8 cellular contexts compared by ENCODE assay signal in the genomic region with DNA sequence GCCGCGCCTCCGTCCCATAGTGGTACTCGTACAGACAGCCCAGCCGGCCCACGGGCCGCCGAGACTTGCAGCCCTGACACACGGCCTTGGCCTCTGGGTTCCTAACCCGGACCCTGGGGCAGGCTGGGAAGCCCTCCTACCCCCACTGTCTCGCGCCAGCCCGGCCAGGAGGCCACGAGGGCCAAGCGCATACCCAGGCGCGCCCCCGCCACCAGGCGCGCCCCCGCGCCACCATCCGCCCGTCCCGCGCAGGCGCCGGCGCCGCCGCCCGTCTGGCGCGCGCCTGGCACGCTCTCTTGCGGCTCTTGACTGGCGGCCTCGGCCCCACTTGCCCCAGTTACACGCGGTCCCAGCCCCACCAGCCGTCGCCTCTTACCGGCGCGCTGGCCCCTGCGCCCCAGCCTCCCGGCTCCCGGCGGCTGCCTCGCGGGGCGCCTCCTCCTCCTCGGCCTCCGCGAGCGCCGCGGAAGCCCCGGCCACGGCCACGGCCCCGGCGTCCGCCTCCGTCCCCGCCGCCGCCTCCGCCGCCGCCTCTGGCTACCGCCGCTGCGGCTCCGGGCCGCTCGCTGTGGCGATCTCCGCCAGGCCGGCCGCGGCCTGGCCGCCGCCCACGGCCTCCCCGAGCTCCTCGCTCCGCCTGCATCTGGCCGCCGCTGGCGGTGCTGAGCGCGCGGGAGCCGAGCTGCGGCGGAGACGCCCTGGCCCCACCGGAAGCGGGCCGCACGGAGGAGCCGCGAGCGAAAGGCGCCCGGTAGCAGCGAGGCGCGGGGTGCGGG. TPM values are rescaled to one million over a fixed set of nuclear protein-coding genes. Genes with fewer than 3 reads are reported as not detected.
DNase-seq lines count a peak whose midpoint lies in the region; ATAC-seq and TF ChIP-seq lines count a peak whose summit lies in the region.

No MANE protein-coding gene starts in this region.

- H3K27me3 ChIP-seq in NT2/D1 (ENCODE audit: insufficient read depth, insufficient read length), result no peaks in the 10 kb centered on the region

- H3K36me3 ChIP-seq in NT2/D1 (ENCODE audit: insufficient read depth, insufficient read length, low read length) (no peaks in the 10 kb centered on the region), mucosa of descending colon (ENCODE audit: low read depth) (no peaks in the 10 kb centered on the region)

- H3K9ac ChIP-seq in NT2/D1 (ENCODE audit: insufficient read length, low read depth), result peak overlapping the region; percentile 90

- H3K4me3 ChIP-seq in NT2/D1 (ENCODE audit: insufficient read length, low read depth) (peak overlapping the region; percentile 71), epithelial cell of esophagus (ENCODE audit: low read length) (peak overlapping the region; percentile 92), mucosa of descending colon (peak overlapping the region; percentile 61)

- H3K4me1 ChIP-seq in NT2/D1 (ENCODE audit: insufficient read depth, insufficient read length), result no peaks in the 10 kb centered on the region
- peaks cover 8% of the 10 kb centered on the region for H3K4me1 ChIP-seq in mucosa of descending colon (ENCODE audit: low read depth)

- DNase-seq in COLO668 (lab: John Stamatoyannopoulos, UW; ENCODE audit: unreplicated experiment) (peak; percentile 87), NT2/D1 (ENCODE audit: low read depth, low spot score) (peak; percentile 25), activated T-cell treated with anti-CD3 and anti-CD28 coated beads for 1 hour (ENCODE audit: low read depth) (peak; percentile 55), epithelial cell of esophagus (ENCODE audit: low read depth) (peak; percentile 78), mucosa of descending colon (peak; percentile 78 to 88 (median 84))
- peak; percentile 66 for DNase-seq in stimulated activated CD8-positive, alpha-beta memory T cell treated with anti-CD3 and anti-CD28 coated beads, Interleukin-4, amount 100 ng/mL, for 24 hours (ENCODE audit: low read depth)

- no peaks in the 10 kb centered on the region for H3K9me3 ChIP-seq in NT2/D1 (ENCODE audit: insufficient read depth, low read length)
- no peaks in the 10 kb centered on the region for H3K9me3 ChIP-seq in mucosa of descending colon

- intact Hi-C loops in mucosa of descending colon (cut with DNase I, micrococcal nuclease), result no loop called here

- ATAC-seq in GM19455 (IDR thresholded peaks at IDR 0.05; ENCODE audit: unreplicated experiment) (peak; percentile 76), HG03571 (IDR thresholded peaks at IDR 0.05; ENCODE audit: unreplicated experiment) (peak; percentile 64), mucosa of descending colon (peak; percentile 97)

- TF ChIP-seq CTCF in epithelial cell of esophagus (IDR thresholded peaks at IDR 0.05; ENCODE audit: insufficient read depth, low read depth, low read length, missing control alignments), result no peak
- no peak for TF ChIP-seq CTCF in mucosa of descending colon (IDR thresholded peaks at IDR 0.05)

RNA-seq across cellular contexts. Expression of a gene that starts 0.4 kb away (rescaled TPM):
- total RNA-seq in mucosa of descending colon, result 10 to 100 TPM in 2 of 3 donors, 1 to 10 TPM in 1; 9.5 to 16.3 (median 11.9) TPM

Comparison
In these comparisons a context has a peak if more than half of its experiments do, and no peak if none do; other contexts are left out.
1. Peak in every context shown above with its lines: DNase-seq, ATAC-seq and H3K4me3 ChIP-seq.
2. DNase-seq: peak in every context shown above with its lines; median percentile 87 in COLO668; 84 in mucosa of descending colon; 78 in epithelial cell of esophagus; 66 in stimulated activated CD8-positive, alpha-beta memory T cell treated with anti-CD3 and anti-CD28 coated beads, Interleukin-4, amount 100 ng/mL, for 24 hours; 55 in activated T-cell treated with anti-CD3 and anti-CD28 coated beads for 1 hour; 25 in NT2/D1.